Comparison of ENCODE assay signal across 8 cellular contexts in the genomic region with DNA sequence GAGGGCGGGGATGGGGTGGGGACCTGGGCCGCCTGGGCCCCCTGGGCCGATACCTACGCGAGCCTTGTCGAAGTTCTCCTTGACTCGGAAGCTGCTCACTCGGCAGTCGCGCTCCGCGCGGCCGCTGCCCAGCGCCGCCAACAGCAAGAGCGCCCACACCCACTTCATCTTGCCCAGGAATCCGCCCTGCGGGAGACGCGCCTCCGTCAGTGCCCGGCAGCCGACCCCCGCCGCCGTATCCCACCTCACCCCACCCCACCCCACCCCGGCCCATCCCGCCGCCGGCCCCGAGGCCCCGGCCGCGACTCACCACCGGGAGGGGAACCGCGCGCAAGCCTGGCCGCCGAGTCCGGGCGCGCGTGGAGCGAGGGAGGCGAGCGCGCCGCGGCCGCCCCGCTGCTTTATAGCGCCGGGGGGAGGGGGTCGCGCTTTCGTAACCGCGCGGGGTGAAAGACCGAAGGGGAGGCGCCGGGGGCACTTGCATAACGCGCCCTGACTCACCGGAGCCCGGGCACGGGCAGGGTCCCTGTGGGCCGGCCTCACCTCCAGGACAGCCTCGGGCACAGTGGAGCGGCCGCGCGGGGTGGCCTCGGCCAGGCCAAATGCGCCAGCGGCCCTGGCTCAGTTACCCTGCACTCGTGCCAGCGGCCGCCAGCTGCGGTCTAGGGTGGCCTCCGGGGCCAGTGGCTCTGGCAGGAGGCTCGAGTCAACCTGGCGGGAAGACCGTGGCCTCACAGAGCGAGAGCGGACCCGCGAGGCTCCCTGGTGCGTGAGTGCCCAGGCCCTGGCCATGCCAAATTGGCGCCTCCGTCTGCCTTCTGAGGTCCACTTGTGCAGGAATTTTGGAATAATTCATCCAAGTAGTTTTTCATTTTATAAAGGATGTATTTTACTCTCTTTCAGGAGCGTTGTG. TPM values are rescaled to one million over a fixed set of nuclear protein-coding genes. Genes with fewer than 3 reads are reported as not detected.
DNase-seq lines count a peak whose midpoint lies in the region; ATAC-seq and TF ChIP-seq lines count a peak whose summit lies in the region.

A gene (minus strand): TSS at position 375 of the 913 bp plus-strand sequence. CDS start 207 bp downstream, at position 168.

- TF ChIP-seq CTCF in AG09309 (IDR thresholded peaks at IDR 0.05; ENCODE audit: control insufficient read depth, insufficient read depth, low read depth, low read length, missing control alignments) = no peak
- TF ChIP-seq CTCF in fibroblast of mammary gland (conservative IDR thresholded peaks at IDR 0.05; ENCODE audit: control insufficient read depth, insufficient read depth, low read depth, low read length) = no peak
- no peak for TF ChIP-seq CTCF in nephron progenitor cell (IDR thresholded peaks at IDR 0.05)

- POLR2A ChIA-PET in activated CD8-positive, alpha-beta T cell treated with anti-CD3 and anti-CD28 coated beads, Interleukin-2, amount 10 ng/mL, durations not matched to agents 7 days and 5 days (lab: Charles Lee) = no interaction called here

- H3K4me3 Mint-ChIP-seq in nephron progenitor cell = peak within 1 kb of the TSS; percentile 73
- H3K4me3 Mint-ChIP-seq in activated CD8-positive, alpha-beta T cell treated with anti-CD3 and anti-CD28 coated beads, Interleukin-2, amount 10 ng/mL, durations not matched to agents 7 days and 5 days = no peak within 1 kb of the TSS

- no peak within 1 kb of the TSS for H3K27ac Mint-ChIP-seq in nephron progenitor cell
- H3K27ac Mint-ChIP-seq in activated CD8-positive, alpha-beta T cell treated with anti-CD3 and anti-CD28 coated beads, Interleukin-2, amount 10 ng/mL, durations not matched to agents 7 days and 5 days = no peak within 1 kb of the TSS

- CTCF ChIA-PET in activated CD8-positive, alpha-beta T cell treated with anti-CD3 and anti-CD28 coated beads, Interleukin-2, amount 10 ng/mL, durations not matched to agents 7 days and 5 days (lab: Charles Lee) = no interaction called here

- H3K36me3 Mint-ChIP-seq in nephron progenitor cell (ENCODE audit: low read depth) = no peaks in the 10 kb centered on the region
- no peaks in the 10 kb centered on the region for H3K36me3 Mint-ChIP-seq in activated CD8-positive, alpha-beta T cell treated with anti-CD3 and anti-CD28 coated beads, Interleukin-2, amount 10 ng/mL, durations not matched to agents 7 days and 5 days (ENCODE audit: low read depth)

- peak; percentile 4 for DNase-seq in AG09309 (ENCODE audit: low read depth)
- DNase-seq in NOMO-1 treated with DMSO at 0.1 percent for 48 hours (lab: John Stamatoyannopoulos, UW; ENCODE audit: unreplicated experiment) = peak; percentile 30
- DNase-seq in fibroblast of mammary gland (ENCODE audit: low read depth) = peak; percentile 34
- DNase-seq in nephron progenitor cell = peak; percentile 63
- no peak for DNase-seq in hepatic stellate cell (ENCODE audit: low spot score)
- no peak for DNase-seq in medulla oblongata (ENCODE audit: extremely low spot score)
- no peak for DNase-seq in activated CD8-positive, alpha-beta T cell treated with anti-CD3 and anti-CD28 coated beads, Interleukin-2, amount 10 ng/mL, durations not matched to agents 7 days and 5 days
- no peak for DNase-seq in activated CD4-positive, alpha-beta T cell treated with anti-CD3 and anti-CD28 coated beads, Interleukin-2, amount 50 U/mL, for 4 hours

- peak within 1 kb of the TSS; percentile 1 for H3K4me3 ChIP-seq in AG09309 (ENCODE audit: control insufficient read depth, low read depth, low read length)
- no peak within 1 kb of the TSS for H3K4me3 ChIP-seq in fibroblast of mammary gland (ENCODE audit: control insufficient read depth, low read depth, low read length)

- H3K9me3 Mint-ChIP-seq in nephron progenitor cell = no peaks in the 10 kb centered on the region
- H3K9me3 Mint-ChIP-seq in activated CD8-positive, alpha-beta T cell treated with anti-CD3 and anti-CD28 coated beads, Interleukin-2, amount 10 ng/mL, durations not matched to agents 7 days and 5 days (ENCODE audit: insufficient read depth) = no peaks in the 10 kb centered on the region

- H3K4me1 Mint-ChIP-seq in nephron progenitor cell = peaks cover 9% of the 10 kb centered on the region
- H3K4me1 Mint-ChIP-seq in activated CD8-positive, alpha-beta T cell treated with anti-CD3 and anti-CD28 coated beads, Interleukin-2, amount 10 ng/mL, durations not matched to agents 7 days and 5 days (ENCODE audit: low read depth) = no peaks in the 10 kb centered on the region

- peaks cover 80% of the 10 kb centered on the region for H3K27me3 Mint-ChIP-seq in nephron progenitor cell (ENCODE audit: low read depth, poor library complexity)
- H3K27me3 Mint-ChIP-seq in activated CD8-positive, alpha-beta T cell treated with anti-CD3 and anti-CD28 coated beads, Interleukin-2, amount 10 ng/mL, durations not matched to agents 7 days and 5 days (ENCODE audit: low read depth) = peaks cover 40% of the 10 kb centered on the region

- no peak for ATAC-seq in activated CD8-positive, alpha-beta T cell treated with anti-CD3 and anti-CD28 coated beads, Interleukin-2, amount 10 ng/mL, durations not matched to agents 7 days and 5 days

RNA-seq across cellular contexts. Expression of the gene that starts here (rescaled TPM):
- total RNA-seq in activated CD8-positive, alpha-beta T cell treated with anti-CD3 and anti-CD28 coated beads, Interleukin-2, amount 10 ng/mL, durations not matched to agents 7 days and 5 days = not detected

Comparison
In these comparisons a context has a peak if more than half of its experiments do, and no peak if none do; other contexts are left out.
1. DNase-seq: peak in AG09309 (single experiment), NOMO-1 treated with DMSO at 0.1 percent for 48 hours (single experiment), fibroblast of mammary gland (single experiment) and nephron progenitor cell (single experiment); none in hepatic stellate cell (single experiment), medulla oblongata (single experiment), activated CD8-positive, alpha-beta T cell treated with anti-CD3 and anti-CD28 coated beads, Interleukin-2, amount 10 ng/mL, durations not matched to agents 7 days and 5 days (single experiment) and activated CD4-positive, alpha-beta T cell treated with anti-CD3 and anti-CD28 coated beads, Interleukin-2, amount 50 U/mL, for 4 hours (0 of 2).